17 cellular contexts compared by ENCODE assay signal in genomic region chr17:74742978-74743545, GRCh38. TPM values are rescaled to one million over a fixed set of nuclear protein-coding genes. Genes with fewer than 3 reads are reported as not detected.
DNase-seq lines count a peak whose midpoint lies in the region; ATAC-seq, FAIRE-seq and TF ChIP-seq lines count a peak whose summit lies in the region.
"Had no signal": no experiment of that assay in that cellular context is flagged by ENCODE, and none has a peak within 500 bp of the region (broad histone marks: within the 10 kb centered on the region; RNA-seq: fewer than 3 reads in every experiment).

No MANE protein-coding gene starts in this region.

- H3K4me3 ChIP-seq in BLaER1 = no peak overlapping the region
- H3K4me3 ChIP-seq in DND-41 (ENCODE audit: low read depth in 1 of 2, low read length in 2 of 2) = peak overlapping the region in 1 of 2 experiments; percentile 28; a peak in 1 of 4 replicates
- H3K4me3 ChIP-seq: breast epithelium, gastrocnemius medialis, pancreas, SK-N-MC, thoracic aorta had no signal

- no peaks in the 10 kb centered on the region for H3K9me3 ChIP-seq in BLaER1
- H3K9me3 ChIP-seq in DND-41 (ENCODE audit: insufficient read depth, low read length, severe bottlenecking) = no peaks in the 10 kb centered on the region
- H3K9me3 ChIP-seq: breast epithelium, gastrocnemius medialis, pancreas, thoracic aorta had no signal

- H3K36me3 ChIP-seq in BLaER1 (no peaks in the 10 kb centered on the region), DND-41 (ENCODE audit: insufficient read depth, low read length) (no peaks in the 10 kb centered on the region; the same call in 1 of the 2 replicates)
- H3K36me3 ChIP-seq: breast epithelium, gastrocnemius medialis, pancreas, thoracic aorta had no signal

- ATAC-seq in DND-41 (ENCODE audit: insufficient read depth, low read depth) = no peak
- ATAC-seq in activated T-cell treated with anti-CD3 and anti-CD28 coated beads, Interleukin-2, amount 50 U/mL, for 72 hours (replicated peaks in 1 of 2) = no peak
- no peak for ATAC-seq in naive B cell (ENCODE audit: low read depth in 2 of 2)
- ATAC-seq in GM21381 (IDR thresholded peaks at IDR 0.05; ENCODE audit: unreplicated experiment) = no peak
- ATAC-seq in HG03342 (IDR thresholded peaks at IDR 0.05; ENCODE audit: unreplicated experiment) = no peak
- ATAC-seq: gastrocnemius medialis, pancreas had no signal

- H3K27ac ChIP-seq in BLaER1 (peak overlapping the region; percentile 75), DND-41 (ENCODE audit: low read length) (peak overlapping the region; percentile 89)
- H3K27ac ChIP-seq: breast epithelium, gastrocnemius medialis, pancreas, SK-N-MC, thoracic aorta had no signal

- H3K4me1 ChIP-seq in BLaER1 (peaks cover 99% of the 10 kb centered on the region), DND-41 (ENCODE audit: insufficient read depth, low read length) (peaks cover 80% of the 10 kb centered on the region)
- H3K4me1 ChIP-seq: breast epithelium had no signal

- H3K27me3 ChIP-seq in BLaER1 (peaks cover 13% of the 10 kb centered on the region; the same call in 1 of the 2 replicates), DND-41 (ENCODE audit: insufficient read depth, low read length, poor library complexity) (no peaks in the 10 kb centered on the region)
- H3K27me3 ChIP-seq: pancreas had no signal

- H4K20me1 ChIP-seq in BLaER1 = no peaks in the 10 kb centered on the region
- no peaks in the 10 kb centered on the region for H4K20me1 ChIP-seq in DND-41 (ENCODE audit: insufficient read depth, low read length)

- H3K4me3 Mint-ChIP-seq in activated T-cell treated with anti-CD3 and anti-CD28 coated beads, Interleukin-2, amount 50 U/mL, for 72 hours = peak overlapping the region; percentile 51 to 80
- H3K4me3 Mint-ChIP-seq in naive B cell = peak overlapping the region; percentile 61 to 88 (median 76)

- H3K4me1 Mint-ChIP-seq in activated T-cell treated with anti-CD3 and anti-CD28 coated beads, Interleukin-2, amount 50 U/mL, for 72 hours (ENCODE audit: low read depth) = peaks cover 77% of the 10 kb centered on the region
- peaks cover 62 to 82% (median 74%) of the 10 kb centered on the region in 3 donors for H3K4me1 Mint-ChIP-seq in naive B cell

- H3K27ac Mint-ChIP-seq in activated T-cell treated with anti-CD3 and anti-CD28 coated beads, Interleukin-2, amount 50 U/mL, for 72 hours = peak overlapping the region; percentile 82
- H3K27ac Mint-ChIP-seq in naive B cell = peak overlapping the region in 5 of 6 donors; percentile 33 to 96 (median 82)

- H2AFZ ChIP-seq in DND-41 (ENCODE audit: low read depth, low read length) = no peak overlapping the region

- no peak for FAIRE-seq in urothelium cell line (lab: Jason Lieb, UNC)
- FAIRE-seq: endometrium, pancreas had no signal

- H3K4me2 ChIP-seq in BLaER1 (peak overlapping the region; percentile 92), DND-41 (ENCODE audit: insufficient read depth, low read length) (peak overlapping the region; percentile 47)

- H3K36me3 Mint-ChIP-seq in activated T-cell treated with anti-CD3 and anti-CD28 coated beads, Interleukin-2, amount 50 U/mL, for 72 hours (ENCODE audit: insufficient read depth in 2 of 2) = peaks cover 2 to 7% of the 10 kb centered on the region in 2 donors
- no peaks in the 10 kb centered on the region for H3K36me3 Mint-ChIP-seq in naive B cell

- no peaks in the 10 kb centered on the region for H3K27me3 Mint-ChIP-seq in activated T-cell treated with anti-CD3 and anti-CD28 coated beads, Interleukin-2, amount 50 U/mL, for 72 hours (ENCODE audit: low read depth)
- H3K27me3 Mint-ChIP-seq in naive B cell = no peaks in the 10 kb centered on the region

- H3K9ac ChIP-seq in BLaER1 (no peak overlapping the region), DND-41 (ENCODE audit: low read depth, low read length) (peak overlapping the region; percentile 49)

- peaks cover 17% of the 10 kb centered on the region for H3K79me2 ChIP-seq in DND-41 (ENCODE audit: insufficient read depth, low read length)

- H3K9me3 Mint-ChIP-seq in activated T-cell treated with anti-CD3 and anti-CD28 coated beads, Interleukin-2, amount 50 U/mL, for 72 hours = peaks cover 0 to 3% of the 10 kb centered on the region in 2 donors
- H3K9me3 Mint-ChIP-seq in naive B cell = no peaks in the 10 kb centered on the region

- peak; percentile 54 for DNase-seq in DND-41
- no peak for DNase-seq in activated T-cell treated with anti-CD3 and anti-CD28 coated beads, Interleukin-2, amount 50 U/mL, for 72 hours
- no peak for DNase-seq in naive B cell
- DNase-seq in KG1 (lab: John Stamatoyannopoulos, UW) = no peak
- DNase-seq in urothelium cell line (ENCODE audit: low spot score) = no peak
- DNase-seq: gastrocnemius medialis, midbrain, NCI-H1092, pancreas had no signal

- no peak for TF ChIP-seq CTCF in DND-41 (IDR thresholded peaks at IDR 0.05; ENCODE audit: borderline replicate concordance, extremely low read depth, low read length, poor library complexity, severe bottlenecking)

RNA-seq across cellular contexts. Expression of gene NHERF1, which starts 5.4 kb away (rescaled TPM):
- total RNA-seq in activated T-cell treated with anti-CD3 and anti-CD28 coated beads, Interleukin-2, amount 50 U/mL, for 72 hours = 10 to 100 TPM; 78.8 to 81.2 TPM
- 100 to 1,000 TPM in 3 of 6 donors, 10 to 100 TPM in 3; 66.4 to 122 (median 95.9) TPM for polyA plus RNA-seq in naive B cell (ENCODE audit: low read depth in 6 of 6)

RNA-seq across cellular contexts. Expression of gene RAB37, which starts 6.0 kb away (rescaled TPM):
- total RNA-seq in activated T-cell treated with anti-CD3 and anti-CD28 coated beads, Interleukin-2, amount 50 U/mL, for 72 hours = 10 to 100 TPM; 13.6 to 18.1 TPM
- 10 to 100 TPM; 49.2 to 85.5 (median 56.4) TPM for polyA plus RNA-seq in naive B cell (ENCODE audit: low read depth in 6 of 6)

RNA-seq across cellular contexts. Expression of gene CD300LF, which starts 30.3 kb away (rescaled TPM):
- total RNA-seq in activated T-cell treated with anti-CD3 and anti-CD28 coated beads, Interleukin-2, amount 50 U/mL, for 72 hours = not detected
- polyA plus RNA-seq in naive B cell (ENCODE audit: low read depth in 6 of 6) = 1 to 10 TPM in 2 of 6 donors, under 1 TPM in 4; 0.22 to 3.2 (median 0.43) TPM
- total RNA-seq: gastrocnemius medialis had no signal
- polyA plus RNA-seq: BJ had no signal

RNA-seq across cellular contexts. Expression of gene NAT9, which starts 33.1 kb away (rescaled TPM):
- total RNA-seq in activated T-cell treated with anti-CD3 and anti-CD28 coated beads, Interleukin-2, amount 50 U/mL, for 72 hours = 10 to 100 TPM; 49.7 to 58.4 TPM
- 10 to 100 TPM in 5 of 6 donors, 1 to 10 TPM in 1; 9.6 to 29.0 (median 15.6) TPM for polyA plus RNA-seq in naive B cell (ENCODE audit: low read depth in 6 of 6)
